10 cellular contexts compared by ENCODE assay signal in the genomic region with DNA sequence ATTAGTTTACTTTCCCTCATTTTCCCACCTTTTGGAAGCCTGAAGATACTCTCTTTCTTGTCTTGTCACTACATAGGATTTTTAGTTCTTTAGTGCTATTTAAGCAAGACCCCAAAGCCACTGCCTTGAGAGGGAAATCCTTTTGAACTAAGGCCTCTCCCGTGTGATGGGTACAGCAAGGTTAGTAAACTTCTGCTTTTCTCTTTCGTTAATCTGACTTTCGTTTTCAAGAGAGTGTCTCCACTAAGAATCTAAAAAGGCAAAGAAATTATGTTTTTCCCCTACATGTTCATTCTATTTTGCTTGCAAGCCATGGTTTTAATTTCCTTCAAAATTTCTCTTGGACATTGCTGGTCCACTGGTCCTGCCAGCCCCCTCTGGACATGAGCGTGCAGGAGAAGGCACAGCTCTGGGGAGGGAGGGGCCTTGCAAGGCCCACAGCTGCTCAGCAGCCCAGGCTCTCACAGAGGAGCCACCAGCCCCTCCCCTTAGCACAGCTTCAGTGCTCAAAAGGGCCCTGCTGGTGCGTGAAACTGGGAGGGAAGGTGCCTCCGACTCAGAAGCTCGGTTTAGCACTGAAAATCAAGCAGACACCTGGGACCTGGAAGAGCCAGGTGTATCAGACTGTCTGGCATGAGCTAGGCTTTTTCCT.
A peak's percentile ranks its signal among the peaks of the same experiment; 100 is the strongest.
DNase-seq lines count a peak whose midpoint lies in the region; ATAC-seq and TF ChIP-seq lines count a peak whose summit lies in the region.
"Had no signal": no experiment of that assay in that cellular context is flagged by ENCODE, and none has a peak within 500 bp of the region (broad histone marks: within the 10 kb centered on the region; RNA-seq: fewer than 3 reads in every experiment).

No MANE protein-coding gene starts in this region.

- intact Hi-C loops in posterior vena cava (cut with DNase I): no loop called here

- H3K27me3 Mint-ChIP-seq in endodermal cell (ENCODE audit: insufficient read depth): peaks cover 2% of the 10 kb centered on the region

- no peaks in the 10 kb centered on the region for H3K9me3 Mint-ChIP-seq in endodermal cell

- no peaks in the 10 kb centered on the region for H3K27me3 ChIP-seq in BLaER1 treated with 17β-estradiol and CSF1 and Interleukin-3, amounts not matched to agents 10 nM and 100 nM
- H3K27me3 ChIP-seq in Peyer's patch (no peaks in the 10 kb centered on the region), endodermal cell (ENCODE audit: control insufficient read depth, insufficient read depth, low read length, poor library complexity, severe bottlenecking) (no peaks in the 10 kb centered on the region)

- peaks cover 4% of the 10 kb centered on the region for H3K4me1 Mint-ChIP-seq in endodermal cell

- H3K27ac Mint-ChIP-seq in endodermal cell: no peak overlapping the region

- H3K4me3 Mint-ChIP-seq in endodermal cell: no peak overlapping the region

- no peaks in the 10 kb centered on the region for H3K36me3 ChIP-seq in BLaER1 treated with 17β-estradiol and CSF1 and Interleukin-3, amounts not matched to agents 10 nM and 100 nM
- H3K36me3 ChIP-seq in Peyer's patch (no peaks in the 10 kb centered on the region), endodermal cell (ENCODE audit: control insufficient read depth, insufficient read depth, low read length) (no peaks in the 10 kb centered on the region)

- peak overlapping the region; percentile 18 to 64 (median 50); a peak in 18 of 20 replicates for H3K4me3 ChIP-seq in BLaER1 treated with 17β-estradiol and CSF1 and Interleukin-3, amounts not matched to agents 10 nM and 100 nM
- H3K4me3 ChIP-seq in Peyer's patch (peak overlapping the region in 2 of 4 donors; percentile 13 to 15), endodermal cell (ENCODE audit: low read length) (no peak overlapping the region)

- ATAC-seq in GM18907 (IDR thresholded peaks at IDR 0.05; ENCODE audit: unreplicated experiment): peak; percentile 97
- peak; percentile 93 for ATAC-seq in HG03025 (IDR thresholded peaks at IDR 0.05; ENCODE audit: low FRiP score, unreplicated experiment)
- ATAC-seq: HCT116 had no signal

- peak overlapping the region; percentile 28 to 67 (median 55); a peak in 19 of 22 replicates for H3K9ac ChIP-seq in BLaER1 treated with 17β-estradiol and CSF1 and Interleukin-3, amounts not matched to agents 10 nM and 100 nM
- H3K9ac ChIP-seq in endodermal cell (ENCODE audit: extremely low read depth, low read length, poor library complexity, severe bottlenecking): no peak overlapping the region

- TF ChIP-seq POLR2A in Peyer's patch (IDR thresholded peaks at IDR 0.05): no peak

- TF ChIP-seq CTCF in Peyer's patch (IDR thresholded peaks at IDR 0.05): no peak
- TF ChIP-seq CTCF in endodermal cell (conservative IDR thresholded peaks at IDR 0.05): no peak

- H3K4me2 ChIP-seq in BLaER1 treated with 17β-estradiol and CSF1 and Interleukin-3, amounts not matched to agents 10 nM and 100 nM: peak overlapping the region; percentile 66 to 90 (median 83)

- DNase-seq in Peyer's patch (peak in 2 of 3 donors; percentile 74 to 75), hippocampal formation (lab: John Stamatoyannopoulos, UW) (peak; percentile 27 to 47), middle frontal gyrus (ENCODE audit: extremely low spot score, low spot score) (no peak), endodermal cell (no peak), posterior vena cava (ENCODE audit: low spot score) (no peak)
- DNase-seq: right cardiac atrium had no signal

- WGBS in endodermal cell (ENCODE audit: insufficient coverage in 1 of 2, insufficient read length in 1 of 2), 2 experiments: 83 to 93% methylated on average over 4 to 7 of the region's 7 CpGs

- peak overlapping the region in 9 of 11 experiments; percentile 3 to 53 (median 27); a peak in 12 of 22 replicates for H3K27ac ChIP-seq in BLaER1 treated with 17β-estradiol and CSF1 and Interleukin-3, amounts not matched to agents 10 nM and 100 nM
- H3K27ac ChIP-seq in Peyer's patch: peak overlapping the region in 2 of 4 donors; percentile 50 to 75
- H3K27ac ChIP-seq in endodermal cell (ENCODE audit: low read depth, low read length): no peak overlapping the region

- H3K36me3 Mint-ChIP-seq in endodermal cell (ENCODE audit: low read depth): no peaks in the 10 kb centered on the region

- peaks cover 7 to 21% (median 12%) of the 10 kb centered on the region in 10 experiments; a peak in 19 of 20 replicates for H3K4me1 ChIP-seq in BLaER1 treated with 17β-estradiol and CSF1 and Interleukin-3, amounts not matched to agents 10 nM and 100 nM
- peaks cover 0 to 3% (median 0%) of the 10 kb centered on the region in 4 donors for H3K4me1 ChIP-seq in Peyer's patch
- no peaks in the 10 kb centered on the region for H3K4me1 ChIP-seq in endodermal cell (ENCODE audit: control insufficient read depth, insufficient read depth, low read length)

- no peaks in the 10 kb centered on the region for H4K20me1 ChIP-seq in BLaER1 treated with 17β-estradiol and CSF1 and Interleukin-3, amounts not matched to agents 10 nM and 100 nM

- no peaks in the 10 kb centered on the region for H3K9me3 ChIP-seq in BLaER1 treated with 17β-estradiol and CSF1 and Interleukin-3, amounts not matched to agents 10 nM and 100 nM (replicated peaks in 1 of 11)
- H3K9me3 ChIP-seq in Peyer's patch (no peaks in the 10 kb centered on the region), endodermal cell (ENCODE audit: control insufficient read depth, low read length) (no peaks in the 10 kb centered on the region)

Comparison
In these comparisons a context has a peak if more than half of its experiments do, and no peak if none do; other contexts are left out.
1. DNase-seq: peak in Peyer's patch (2 of 3) and hippocampal formation (2 of 2); none in middle frontal gyrus (single experiment), endodermal cell (single experiment) and posterior vena cava (single experiment).